23 cellular contexts compared by ENCODE assay signal in the genomic region with DNA sequence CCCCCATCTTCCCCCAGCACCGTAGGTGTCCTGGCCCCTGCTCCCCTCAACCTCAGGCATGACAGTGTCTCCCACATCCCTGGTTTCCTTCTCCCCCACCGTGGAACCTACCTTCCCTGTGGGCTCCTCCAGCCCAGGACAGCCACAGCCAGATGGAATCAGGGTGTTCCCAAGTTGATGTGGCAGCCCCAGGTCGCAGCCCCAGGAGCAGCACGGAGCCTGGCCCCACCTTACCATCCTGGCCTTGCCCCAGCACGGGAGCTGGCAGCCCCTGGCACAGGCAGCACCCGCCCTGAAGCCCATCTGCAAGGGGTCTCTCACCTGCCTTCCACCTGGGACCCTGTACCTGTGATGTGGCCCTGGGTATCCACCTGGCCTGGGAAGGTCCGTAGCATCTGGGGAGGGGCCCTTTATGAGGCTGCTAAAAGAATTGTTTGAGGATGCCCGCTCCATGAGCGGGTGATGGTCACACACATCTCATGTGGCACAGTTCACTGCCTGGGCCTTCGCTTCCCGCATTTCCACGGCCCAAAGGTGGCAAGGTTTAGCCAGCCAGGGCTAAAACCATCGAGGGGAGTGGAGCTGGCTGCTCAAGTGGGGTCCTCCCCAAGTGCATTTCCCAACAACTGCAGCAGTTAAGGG. TPM values are rescaled to one million over a fixed set of nuclear protein-coding genes. Genes with fewer than 3 reads are reported as not detected.
DNase-seq lines count a peak whose midpoint lies in the region; ATAC-seq and TF ChIP-seq lines count a peak whose summit lies in the region.
"Had no signal": no experiment of that assay in that cellular context is flagged by ENCODE, and none has a peak within 500 bp of the region (broad histone marks: within the 10 kb centered on the region; RNA-seq: fewer than 3 reads in every experiment).

No MANE protein-coding gene starts in this region.

- no peaks in the 10 kb centered on the region for H3K36me3 Mint-ChIP-seq in activated CD4-positive, alpha-beta T cell treated with anti-CD3 and anti-CD28 coated beads, Interleukin-2, amount 10 ng/mL, durations not matched to agents 7 days and 5 days (ENCODE audit: low read depth)
- no peaks in the 10 kb centered on the region for H3K36me3 Mint-ChIP-seq in CD8-positive, alpha-beta T cell
- peaks cover 6% of the 10 kb centered on the region for H3K36me3 Mint-ChIP-seq in activated T-helper 17 cell treated with anti-CD3 and anti-CD28 coated beads, Interleukin-2, amount 50 U/mL, for 72 hours (ENCODE audit: low read depth)
- H3K36me3 Mint-ChIP-seq in natural killer cell, result no peaks in the 10 kb centered on the region

- no peak overlapping the region for H3K27ac ChIP-seq in CD8-positive, alpha-beta T cell (ENCODE audit: low read depth, low read length)
- H3K27ac ChIP-seq: psoas muscle, suprapubic skin had no signal

- no peaks in the 10 kb centered on the region for H3K9me3 Mint-ChIP-seq in activated CD4-positive, alpha-beta T cell treated with anti-CD3 and anti-CD28 coated beads, Interleukin-2, amount 10 ng/mL, durations not matched to agents 7 days and 5 days
- H3K9me3 Mint-ChIP-seq in CD8-positive, alpha-beta T cell, result no peaks in the 10 kb centered on the region
- no peaks in the 10 kb centered on the region for H3K9me3 Mint-ChIP-seq in activated T-helper 17 cell treated with anti-CD3 and anti-CD28 coated beads, Interleukin-2, amount 50 U/mL, for 72 hours
- no peaks in the 10 kb centered on the region for H3K9me3 Mint-ChIP-seq in natural killer cell

- no peak overlapping the region for H3K4me3 ChIP-seq in CD8-positive, alpha-beta T cell (ENCODE audit: low read depth, low read length)
- H3K4me3 ChIP-seq: psoas muscle, suprapubic skin had no signal

- CTCF ChIA-PET in activated CD4-positive, alpha-beta T cell treated with anti-CD3 and anti-CD28 coated beads, Interleukin-2, amount 10 ng/mL, durations not matched to agents 7 days and 5 days (lab: Charles Lee), result interaction anchor here (1.3 kb wide), 1 partner anchor 50 kb away, joined by 4 read pairs; no protein-coding TSS in a partner anchor
- CTCF ChIA-PET in CD8-positive, alpha-beta T cell (lab: Charles Lee), result interaction anchor here (1.3 to 2.1 kb wide), 4 partner anchors 9 to 167 kb away, joined by 3 to 7 read pairs (median 3); no protein-coding TSS in a partner anchor

- no peak for DNase-seq in activated CD4-positive, alpha-beta T cell treated with anti-CD3 and anti-CD28 coated beads, Interleukin-2, amount 10 ng/mL, durations not matched to agents 7 days and 5 days
- DNase-seq in activated CD4-positive, alpha-beta T cell treated with anti-CD3 and anti-CD28 coated beads for 48 hours, result no peak
- DNase-seq in CD8-positive, alpha-beta T cell, result no peak
- DNase-seq in natural killer cell (no peak), SK-N-DZ (ENCODE audit: low spot score) (no peak), EL (no peak)
- DNase-seq: anterior cingulate cortex; DMS53; effector memory CD4-positive, alpha-beta T cell; esophagus squamous epithelium; H9; mesenchymal stem cell; NCI-H1105 treated with DMSO at 0.1 percent for 48 hours; NCI-H2107; NCI-H69; nephron progenitor cell; SHP77 treated with DMSO at 0.1 percent for 48 hours; T-helper 9 cell had no signal

- intact Hi-C loops in CD8-positive, alpha-beta T cell (cut with DNase I, micrococcal nuclease), result loop anchor here in 1 of 2 experiments (10.0 kb wide), 1 partner anchor 336 kb away; no protein-coding TSS in a partner anchor
- intact Hi-C loops in natural killer cell (cut with micrococcal nuclease), result no loop called here

- no peak overlapping the region for H3K27ac Mint-ChIP-seq in activated CD4-positive, alpha-beta T cell treated with anti-CD3 and anti-CD28 coated beads, Interleukin-2, amount 10 ng/mL, durations not matched to agents 7 days and 5 days
- H3K27ac Mint-ChIP-seq in CD8-positive, alpha-beta T cell, result peak overlapping the region; percentile 45
- H3K27ac Mint-ChIP-seq in activated T-helper 17 cell treated with anti-CD3 and anti-CD28 coated beads, Interleukin-2, amount 50 U/mL, for 72 hours, result no peak overlapping the region
- no peak overlapping the region for H3K27ac Mint-ChIP-seq in natural killer cell
- H3K27ac Mint-ChIP-seq: H9, nephron progenitor cell had no signal

- peaks cover 12% of the 10 kb centered on the region for H3K27me3 Mint-ChIP-seq in activated CD4-positive, alpha-beta T cell treated with anti-CD3 and anti-CD28 coated beads, Interleukin-2, amount 10 ng/mL, durations not matched to agents 7 days and 5 days
- H3K27me3 Mint-ChIP-seq in CD8-positive, alpha-beta T cell (ENCODE audit: low read depth), result peaks cover 3% of the 10 kb centered on the region
- H3K27me3 Mint-ChIP-seq in activated T-helper 17 cell treated with anti-CD3 and anti-CD28 coated beads, Interleukin-2, amount 50 U/mL, for 72 hours, result no peaks in the 10 kb centered on the region
- H3K27me3 Mint-ChIP-seq in natural killer cell (ENCODE audit: low read depth in 2 of 2), result peaks cover 0 to 39% of the 10 kb centered on the region in 2 donors

- H3K4me3 Mint-ChIP-seq in activated CD4-positive, alpha-beta T cell treated with anti-CD3 and anti-CD28 coated beads, Interleukin-2, amount 10 ng/mL, durations not matched to agents 7 days and 5 days, result peak overlapping the region; percentile 68
- peak overlapping the region; percentile 66 for H3K4me3 Mint-ChIP-seq in CD8-positive, alpha-beta T cell
- H3K4me3 Mint-ChIP-seq in activated T-helper 17 cell treated with anti-CD3 and anti-CD28 coated beads, Interleukin-2, amount 50 U/mL, for 72 hours, result peak overlapping the region; percentile 30
- peak overlapping the region; percentile 56 for H3K4me3 Mint-ChIP-seq in natural killer cell
- H3K4me3 Mint-ChIP-seq: H9, nephron progenitor cell had no signal

- no peaks in the 10 kb centered on the region for H3K9me3 ChIP-seq in CD8-positive, alpha-beta T cell (ENCODE audit: low read length)
- H3K9me3 ChIP-seq: esophagus squamous epithelium, psoas muscle, suprapubic skin had no signal

- no peak for TF ChIP-seq CTCF in CD8-positive, alpha-beta T cell (IDR thresholded peaks at IDR 0.05)
- no peak for TF ChIP-seq CTCF in natural killer cell (IDR thresholded peaks at IDR 0.05)

- peaks cover 32% of the 10 kb centered on the region for H3K4me1 ChIP-seq in CD8-positive, alpha-beta T cell (ENCODE audit: insufficient read depth, low read length)

- no peaks in the 10 kb centered on the region for H3K36me3 ChIP-seq in CD8-positive, alpha-beta T cell (ENCODE audit: insufficient read depth, low read length)
- H3K36me3 ChIP-seq: esophagus squamous epithelium, suprapubic skin had no signal

- ATAC-seq in CD8-positive, alpha-beta T cell, result no peak
- no peak for ATAC-seq in activated T-helper 17 cell treated with anti-CD3 and anti-CD28 coated beads, Interleukin-2, amount 50 U/mL, for 72 hours (replicated peaks)
- ATAC-seq in natural killer cell, result no peak
- ATAC-seq in GM18873 (IDR thresholded peaks at IDR 0.05; ENCODE audit: low FRiP score, unreplicated experiment), result no peak
- ATAC-seq: psoas muscle had no signal

- POLR2A ChIA-PET in activated CD4-positive, alpha-beta T cell treated with anti-CD3 and anti-CD28 coated beads, Interleukin-2, amount 10 ng/mL, durations not matched to agents 7 days and 5 days (lab: Charles Lee), result no interaction called here
- POLR2A ChIA-PET in CD8-positive, alpha-beta T cell (lab: Charles Lee), result no interaction called here

- peaks cover 4% of the 10 kb centered on the region for H3K27me3 ChIP-seq in CD8-positive, alpha-beta T cell (ENCODE audit: insufficient read depth, low read length)

- H3K4me1 Mint-ChIP-seq in activated CD4-positive, alpha-beta T cell treated with anti-CD3 and anti-CD28 coated beads, Interleukin-2, amount 10 ng/mL, durations not matched to agents 7 days and 5 days, result peaks cover 25% of the 10 kb centered on the region
- peaks cover 18% of the 10 kb centered on the region for H3K4me1 Mint-ChIP-seq in CD8-positive, alpha-beta T cell (ENCODE audit: low read depth)
- H3K4me1 Mint-ChIP-seq in activated T-helper 17 cell treated with anti-CD3 and anti-CD28 coated beads, Interleukin-2, amount 50 U/mL, for 72 hours, result no peaks in the 10 kb centered on the region
- H3K4me1 Mint-ChIP-seq in natural killer cell, result peaks cover 4 to 23% of the 10 kb centered on the region in 2 donors
- H3K4me1 Mint-ChIP-seq: H9 had no signal

RNA-seq across cellular contexts. Expression of a gene that starts 4.2 kb away (rescaled TPM):
- total RNA-seq in activated CD4-positive, alpha-beta T cell treated with anti-CD3 and anti-CD28 coated beads, Interleukin-2, amount 10 ng/mL, durations not matched to agents 7 days and 5 days, result 1 to 10 TPM; 4.6 TPM
- 1 to 10 TPM; 2.8 to 3.4 TPM for total RNA-seq in CD8-positive, alpha-beta T cell
- total RNA-seq in activated T-helper 17 cell treated with anti-CD3 and anti-CD28 coated beads, Interleukin-2, amount 50 U/mL, for 72 hours, result 10 to 100 TPM in 1 of 2 donors, 1 to 10 TPM in 1; 2.5 to 12.3 TPM
- under 1 TPM in 2 of 3 donors, not detected in 1; 0.54 to 0.80 TPM for total RNA-seq in natural killer cell
- polyA plus RNA-seq in SK-N-DZ (2014; cell fraction: cytosol; rRNA removed), result 1.8 and 3.6 TPM in 2 replicates
- 2.1 and 3.1 TPM in 2 replicates for polyA plus RNA-seq in SK-N-DZ (2014; cell fraction: nucleus; rRNA removed)

RNA-seq across cellular contexts. Expression of a gene that starts 39.5 kb away (rescaled TPM):
- 10 to 100 TPM; 40.7 to 53.2 TPM for total RNA-seq in activated CD4-positive, alpha-beta T cell treated with anti-CD3 and anti-CD28 coated beads, Interleukin-2, amount 10 ng/mL, durations not matched to agents 7 days and 5 days
- total RNA-seq in CD8-positive, alpha-beta T cell, result 10 to 100 TPM; 55.3 to 58.5 TPM
- 10 to 100 TPM; 23.3 to 39.1 TPM for total RNA-seq in activated T-helper 17 cell treated with anti-CD3 and anti-CD28 coated beads, Interleukin-2, amount 50 U/mL, for 72 hours
- 100 to 1,000 TPM in 2 of 3 donors, 10 to 100 TPM in 1; 70.0 to 233 (median 112) TPM for total RNA-seq in natural killer cell
- polyA plus RNA-seq in SK-N-DZ (2014; cell fraction: cytosol; rRNA removed), result 20.8 and 25.6 TPM in 2 replicates
- polyA plus RNA-seq in SK-N-DZ (2014; cell fraction: nucleus; rRNA removed), result 52.0 and 85.2 TPM in 2 replicates

RNA-seq across cellular contexts. Expression of a gene that starts 43.9 kb away (rescaled TPM):
- total RNA-seq in activated CD4-positive, alpha-beta T cell treated with anti-CD3 and anti-CD28 coated beads, Interleukin-2, amount 10 ng/mL, durations not matched to agents 7 days and 5 days, result 100 to 1,000 TPM; 702 to 753 TPM
- 100 to 1,000 TPM; 111 to 115 TPM for total RNA-seq in CD8-positive, alpha-beta T cell
- total RNA-seq in activated T-helper 17 cell treated with anti-CD3 and anti-CD28 coated beads, Interleukin-2, amount 50 U/mL, for 72 hours, result 100 to 1,000 TPM; 271 to 358 TPM
- 100 to 1,000 TPM; 276 to 334 (median 290) TPM for total RNA-seq in natural killer cell
- polyA plus RNA-seq in SK-N-DZ (2014; cell fraction: cytosol; rRNA removed), result 3.4 and 16.0 TPM in 2 replicates
- 12.6 and 15.0 TPM in 2 replicates for polyA plus RNA-seq in SK-N-DZ (2014; cell fraction: nucleus; rRNA removed)
- total RNA-seq: LHCN-M2 had no signal

RNA-seq across cellular contexts. Expression of a gene that starts 55.9 kb away (rescaled TPM):
- 1 to 10 TPM in 1 of 2 experiments, under 1 TPM in 1; 0.64 to 1.8 TPM for total RNA-seq in activated CD4-positive, alpha-beta T cell treated with anti-CD3 and anti-CD28 coated beads, Interleukin-2, amount 10 ng/mL, durations not matched to agents 7 days and 5 days
- total RNA-seq in CD8-positive, alpha-beta T cell, result 10 to 100 TPM; 17.1 to 20.7 TPM
- 1 to 10 TPM in 1 of 2 donors, under 1 TPM in 1; 0.97 to 2.2 TPM for total RNA-seq in activated T-helper 17 cell treated with anti-CD3 and anti-CD28 coated beads, Interleukin-2, amount 50 U/mL, for 72 hours
- 1 to 10 TPM; 1.7 to 4.6 (median 2.0) TPM for total RNA-seq in natural killer cell
- 71.3 and 72.7 TPM in 2 replicates for polyA plus RNA-seq in SK-N-DZ (2014; cell fraction: cytosol; rRNA removed)
- polyA plus RNA-seq in SK-N-DZ (2014; cell fraction: nucleus; rRNA removed), result 64.4 and 76.4 TPM in 2 replicates
